Comparison of ENCODE assay signal across 8 cellular contexts in genomic region chr3:63968612-63969350, GRCh38. TPM values are rescaled to one million over a fixed set of nuclear protein-coding genes. Genes with fewer than 3 reads are reported as not detected.
DNase-seq lines count a peak whose midpoint lies in the region; ATAC-seq lines count a peak whose summit lies in the region.

No MANE protein-coding gene starts in this region.

- H3K36me3 ChIP-seq in naive thymus-derived CD4-positive, alpha-beta T cell (ENCODE audit: control insufficient read depth in 2 of 3, insufficient read depth in 3 of 3, low read length in 3 of 3): peaks cover 0 to 8% (median 0%) of the 10 kb centered on the region in 3 experiments

- intact Hi-C loops in naive thymus-derived CD4-positive, alpha-beta T cell (cut with micrococcal nuclease): loop anchor here (1.0 to 10.0 kb wide), 7 partner anchors 8 to 516 kb away; partner anchors contain the start of genes PSMD6 (in 2 of the 2), SCAANT1 (in 2 of the 2), ATXN7 (in 1 of the 2) and THOC7 (in 1 of the 2)

- peak overlapping the region; percentile 91 for H3K4me3 ChIP-seq in naive thymus-derived CD4-positive, alpha-beta T cell (ENCODE audit: low read length)

- H3K4me1 ChIP-seq in naive thymus-derived CD4-positive, alpha-beta T cell (ENCODE audit: control insufficient read depth in 2 of 2, insufficient read depth in 2 of 2, low read length in 2 of 2): peaks cover 54% of the 10 kb centered on the region in 2 donors

- peak overlapping the region; percentile 87 for H3K27ac Mint-ChIP-seq in activated naive CD8-positive, alpha-beta T cell treated with anti-CD3 and anti-CD28 coated beads, Interleukin-2, amount 50 U/mL, for 24 hours
- H3K27ac Mint-ChIP-seq in naive thymus-derived CD4-positive, alpha-beta T cell: peak overlapping the region; percentile 92 to 99 (median 96)

- no peaks in the 10 kb centered on the region for H3K27me3 ChIP-seq in naive thymus-derived CD4-positive, alpha-beta T cell (ENCODE audit: control insufficient read depth in 2 of 2, insufficient read depth in 2 of 2, low read length in 2 of 2)

- DNase-seq in NCI-H82 (lab: John Stamatoyannopoulos, UW) (peak; percentile 13), NCI-H82 treated with DMSO at 0.1 percent for 48 hours (lab: John Stamatoyannopoulos, UW; ENCODE audit: unreplicated experiment) (no peak), DMS153 treated with DMSO at 0.1 percent for 48 hours (lab: John Stamatoyannopoulos, UW; ENCODE audit: unreplicated experiment) (no peak), DMS53 (lab: John Stamatoyannopoulos, UW) (no peak), cortex of kidney (lab: John Stamatoyannopoulos, UW) (no peak)
- DNase-seq in activated naive CD8-positive, alpha-beta T cell treated with anti-CD3 and anti-CD28 coated beads, Interleukin-2, amount 50 U/mL, for 24 hours: no peak
- peak in 1 of 9 donors; percentile 35 for DNase-seq in naive thymus-derived CD4-positive, alpha-beta T cell

- H3K9me3 ChIP-seq in naive thymus-derived CD4-positive, alpha-beta T cell (ENCODE audit: control insufficient read depth in 2 of 3, low read length in 3 of 3): no peaks in the 10 kb centered on the region

- H3K27me3 Mint-ChIP-seq in activated naive CD8-positive, alpha-beta T cell treated with anti-CD3 and anti-CD28 coated beads, Interleukin-2, amount 50 U/mL, for 24 hours: no peaks in the 10 kb centered on the region
- H3K27me3 Mint-ChIP-seq in naive thymus-derived CD4-positive, alpha-beta T cell: no peaks in the 10 kb centered on the region

- H3K4me3 Mint-ChIP-seq in activated naive CD8-positive, alpha-beta T cell treated with anti-CD3 and anti-CD28 coated beads, Interleukin-2, amount 50 U/mL, for 24 hours: peak overlapping the region; percentile 73
- peak overlapping the region; percentile 86 to 98 (median 92) for H3K4me3 Mint-ChIP-seq in naive thymus-derived CD4-positive, alpha-beta T cell

- H3K36me3 Mint-ChIP-seq in activated naive CD8-positive, alpha-beta T cell treated with anti-CD3 and anti-CD28 coated beads, Interleukin-2, amount 50 U/mL, for 24 hours (ENCODE audit: low read depth): peaks cover 7% of the 10 kb centered on the region
- H3K36me3 Mint-ChIP-seq in naive thymus-derived CD4-positive, alpha-beta T cell: peaks cover 4 to 15% (median 9%) of the 10 kb centered on the region in 5 donors

- H3K4me1 Mint-ChIP-seq in activated naive CD8-positive, alpha-beta T cell treated with anti-CD3 and anti-CD28 coated beads, Interleukin-2, amount 50 U/mL, for 24 hours: peaks cover 85% of the 10 kb centered on the region
- peaks cover 51 to 81% (median 72%) of the 10 kb centered on the region in 7 donors for H3K4me1 Mint-ChIP-seq in naive thymus-derived CD4-positive, alpha-beta T cell

- H3K27ac ChIP-seq in naive thymus-derived CD4-positive, alpha-beta T cell (ENCODE audit: low read depth, low read length): peak overlapping the region; percentile 80

- POLR2A ChIA-PET in naive thymus-derived CD4-positive, alpha-beta T cell (lab: Charles Lee): interaction anchor here (0.6 to 10.9 kb wide), 12 partner anchors 10 to 106 kb away, joined by 3 to 234 read pairs (median 6); partner anchors contain the start of genes PSMD6, SCAANT1 and THOC7

- no peaks in the 10 kb centered on the region for H3K9me3 Mint-ChIP-seq in activated naive CD8-positive, alpha-beta T cell treated with anti-CD3 and anti-CD28 coated beads, Interleukin-2, amount 50 U/mL, for 24 hours
- no peaks in the 10 kb centered on the region for H3K9me3 Mint-ChIP-seq in naive thymus-derived CD4-positive, alpha-beta T cell

- peak; percentile 41 for ATAC-seq in HG03064 (IDR thresholded peaks at IDR 0.05; ENCODE audit: low read depth, unreplicated experiment)
- no peak for ATAC-seq in activated naive CD8-positive, alpha-beta T cell treated with anti-CD3 and anti-CD28 coated beads, Interleukin-2, amount 50 U/mL, for 24 hours
- ATAC-seq in naive thymus-derived CD4-positive, alpha-beta T cell: no peak

- CTCF ChIA-PET in naive thymus-derived CD4-positive, alpha-beta T cell (lab: Charles Lee): interaction anchor here (1.8 to 15.6 kb wide), 3 partner anchors 11 to 55 kb away, joined by 10 to 249 read pairs (median 162); partner anchors contain the start of gene PSMD6

RNA-seq across cellular contexts. Expression of gene PSMD6, which starts 54.5 kb away (rescaled TPM):
- 100 to 1,000 TPM in 1 of 5 experiments, 10 to 100 TPM in 4; 63.4 to 103 (median 84.1) TPM for total RNA-seq in naive thymus-derived CD4-positive, alpha-beta T cell
- 100 to 1,000 TPM; 119 to 134 TPM for polyA plus RNA-seq in naive thymus-derived CD4-positive, alpha-beta T cell

RNA-seq across cellular contexts. Expression of gene SCAANT1, which starts 56.6 kb away (rescaled TPM):
- not detected for total RNA-seq in naive thymus-derived CD4-positive, alpha-beta T cell
- not detected for polyA plus RNA-seq in naive thymus-derived CD4-positive, alpha-beta T cell
